In the genomic region with DNA sequence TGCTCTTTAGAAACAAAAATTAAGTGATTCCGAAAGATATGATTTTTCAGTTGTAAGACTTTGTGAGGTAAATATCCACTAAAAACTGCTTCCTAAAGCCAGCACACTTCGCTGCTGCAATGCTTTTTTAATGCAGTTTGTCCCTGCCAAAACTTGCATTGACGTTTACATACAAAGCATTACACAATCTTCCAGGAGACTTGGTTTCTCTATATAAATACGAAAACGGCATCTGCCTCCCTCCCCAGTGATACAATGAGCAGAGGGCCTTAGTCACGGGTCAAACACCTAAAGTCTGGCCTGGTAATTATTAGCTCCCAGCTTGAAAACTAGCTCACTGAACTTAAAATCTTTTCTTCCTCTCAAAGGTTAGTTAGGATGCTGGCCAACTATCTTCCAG, we compare ENCODE assay signal across 2 cellular contexts.
TF ChIP-seq lines count a peak whose summit lies in the region.

No MANE protein-coding gene starts in this region.

TF ChIP-seq in HepG2, 621 proteins besides CTCF, POLR2A, EP300 and RAD21 (continued from another document):
- TF ChIP-seq RERE (CRISPR knock-in tag; IDR thresholded peaks at IDR 0.05; ENCODE audit: low read depth) (no peak), HMG20B (CRISPR knock-in tag; conservative IDR thresholded peaks at IDR 0.05) (no peak)
TF ChIP-seq in HepG2: peak in this region for 1.

TF ChIP-seq in GM23338, 12 proteins besides CTCF, POLR2A, EP300 and RAD21 (continued from another document):
- TF ChIP-seq REST (IDR thresholded peaks at IDR 0.05; ENCODE audit: unreplicated experiment) (no peak), NANOG (IDR thresholded peaks at IDR 0.05; ENCODE audit: borderline replicate concordance) (no peak), ZNF331 (CRISPR knock-in tag; IDR thresholded peaks at IDR 0.05; ENCODE audit: low read depth) (no peak), STAT1 (IDR thresholded peaks at IDR 0.05; ENCODE audit: unreplicated experiment) (no peak), EZH2 (IDR thresholded peaks at IDR 0.05; ENCODE audit: low read depth, unreplicated experiment) (no peak), POLR2AphosphoS5 (IDR thresholded peaks at IDR 0.05; ENCODE audit: low read depth) (no peak), ZNF114 (CRISPR knock-in tag; IDR thresholded peaks at IDR 0.05) (no peak)
- TF ChIP-seq, protein P1, sequence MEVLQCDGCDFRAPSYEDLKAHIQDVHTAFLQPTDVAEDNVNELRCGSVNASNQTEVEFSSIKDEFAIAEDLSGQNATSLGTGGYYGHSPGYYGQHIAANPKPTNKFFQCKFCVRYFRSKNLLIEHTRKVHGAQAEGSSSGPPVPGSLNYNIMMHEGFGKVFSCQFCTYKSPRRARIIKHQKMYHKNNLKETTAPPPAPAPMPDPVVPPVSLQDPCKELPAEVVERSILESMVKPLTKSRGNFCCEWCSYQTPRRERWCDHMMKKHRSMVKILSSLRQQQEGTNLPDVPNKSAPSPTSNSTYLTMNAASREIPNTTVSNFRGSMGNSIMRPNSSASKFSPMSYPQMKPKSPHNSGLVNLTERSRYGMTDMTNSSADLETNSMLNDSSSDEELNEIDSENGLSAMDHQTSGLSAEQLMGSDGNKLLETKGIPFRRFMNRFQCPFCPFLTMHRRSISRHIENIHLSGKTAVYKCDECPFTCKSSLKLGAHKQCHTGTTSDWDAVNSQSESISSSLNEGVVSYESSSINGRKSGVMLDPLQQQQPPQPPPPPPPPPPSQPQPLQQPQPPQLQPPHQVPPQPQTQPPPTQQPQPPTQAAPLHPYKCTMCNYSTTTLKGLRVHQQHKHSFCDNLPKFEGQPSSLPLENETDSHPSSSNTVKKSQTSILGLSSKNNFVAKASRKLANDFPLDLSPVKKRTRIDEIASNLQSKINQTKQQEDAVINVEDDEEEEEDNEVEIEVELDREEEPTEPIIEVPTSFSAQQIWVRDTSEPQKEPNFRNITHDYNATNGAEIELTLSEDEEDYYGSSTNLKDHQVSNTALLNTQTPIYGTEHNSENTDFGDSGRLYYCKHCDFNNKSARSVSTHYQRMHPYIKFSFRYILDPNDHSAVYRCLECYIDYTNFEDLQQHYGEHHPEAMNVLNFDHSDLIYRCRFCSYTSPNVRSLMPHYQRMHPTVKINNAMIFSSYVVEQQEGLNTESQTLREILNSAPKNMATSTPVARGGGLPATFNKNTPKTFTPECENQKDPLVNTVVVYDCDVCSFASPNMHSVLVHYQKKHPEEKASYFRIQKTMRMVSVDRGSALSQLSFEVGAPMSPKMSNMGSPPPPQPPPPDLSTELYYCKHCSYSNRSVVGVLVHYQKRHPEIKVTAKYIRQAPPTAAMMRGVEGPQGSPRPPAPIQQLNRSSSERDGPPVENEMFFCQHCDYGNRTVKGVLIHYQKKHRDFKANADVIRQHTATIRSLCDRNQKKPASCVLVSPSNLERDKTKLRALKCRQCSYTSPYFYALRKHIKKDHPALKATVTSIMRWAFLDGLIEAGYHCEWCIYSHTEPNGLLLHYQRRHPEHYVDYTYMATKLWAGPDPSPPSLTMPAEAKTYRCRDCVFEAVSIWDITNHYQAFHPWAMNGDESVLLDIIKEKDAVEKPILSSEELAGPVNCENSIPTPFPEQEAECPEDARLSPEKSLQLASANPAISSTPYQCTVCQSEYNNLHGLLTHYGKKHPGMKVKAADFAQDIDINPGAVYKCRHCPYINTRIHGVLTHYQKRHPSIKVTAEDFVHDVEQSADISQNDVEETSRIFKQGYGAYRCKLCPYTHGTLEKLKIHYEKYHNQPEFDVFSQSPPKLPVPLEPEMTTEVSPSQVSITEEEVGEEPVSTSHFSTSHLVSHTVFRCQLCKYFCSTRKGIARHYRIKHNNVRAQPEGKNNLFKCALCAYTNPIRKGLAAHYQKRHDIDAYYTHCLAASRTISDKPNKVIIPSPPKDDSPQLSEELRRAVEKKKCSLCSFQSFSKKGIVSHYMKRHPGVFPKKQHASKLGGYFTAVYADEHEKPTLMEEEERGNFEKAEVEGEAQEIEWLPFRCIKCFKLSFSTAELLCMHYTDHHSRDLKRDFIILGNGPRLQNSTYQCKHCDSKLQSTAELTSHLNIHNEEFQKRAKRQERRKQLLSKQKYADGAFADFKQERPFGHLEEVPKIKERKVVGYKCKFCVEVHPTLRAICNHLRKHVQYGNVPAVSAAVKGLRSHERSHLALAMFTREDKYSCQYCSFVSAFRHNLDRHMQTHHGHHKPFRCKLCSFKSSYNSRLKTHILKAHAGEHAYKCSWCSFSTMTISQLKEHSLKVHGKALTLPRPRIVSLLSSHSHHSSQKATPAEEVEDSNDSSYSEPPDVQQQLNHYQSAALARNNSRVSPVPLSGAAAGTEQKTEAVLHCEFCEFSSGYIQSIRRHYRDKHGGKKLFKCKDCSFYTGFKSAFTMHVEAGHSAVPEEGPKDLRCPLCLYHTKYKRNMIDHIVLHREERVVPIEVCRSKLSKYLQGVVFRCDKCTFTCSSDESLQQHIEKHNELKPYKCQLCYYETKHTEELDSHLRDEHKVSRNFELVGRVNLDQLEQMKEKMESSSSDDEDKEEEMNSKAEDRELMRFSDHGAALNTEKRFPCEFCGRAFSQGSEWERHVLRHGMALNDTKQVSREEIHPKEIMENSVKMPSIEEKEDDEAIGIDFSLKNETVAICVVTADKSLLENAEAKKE (CRISPR knock-in tag; IDR thresholded peaks at IDR 0.05), result no peak
- TF ChIP-seq, protein P2, sequence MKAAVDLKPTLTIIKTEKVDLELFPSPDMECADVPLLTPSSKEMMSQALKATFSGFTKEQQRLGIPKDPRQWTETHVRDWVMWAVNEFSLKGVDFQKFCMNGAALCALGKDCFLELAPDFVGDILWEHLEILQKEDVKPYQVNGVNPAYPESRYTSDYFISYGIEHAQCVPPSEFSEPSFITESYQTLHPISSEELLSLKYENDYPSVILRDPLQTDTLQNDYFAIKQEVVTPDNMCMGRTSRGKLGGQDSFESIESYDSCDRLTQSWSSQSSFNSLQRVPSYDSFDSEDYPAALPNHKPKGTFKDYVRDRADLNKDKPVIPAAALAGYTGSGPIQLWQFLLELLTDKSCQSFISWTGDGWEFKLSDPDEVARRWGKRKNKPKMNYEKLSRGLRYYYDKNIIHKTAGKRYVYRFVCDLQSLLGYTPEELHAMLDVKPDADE (IDR thresholded peaks at IDR 0.05), result no peak
